ENCODE assay signal across 17 cellular contexts in genomic region chr14:106493962-106494823, GRCh38.
DNase-seq lines count a peak whose midpoint lies in the region; ATAC-seq and TF ChIP-seq lines count a peak whose summit lies in the region.
"Had no signal": no experiment of that assay in that cellular context is flagged by ENCODE, and none has a peak within 500 bp of the region (broad histone marks: within the 10 kb centered on the region; RNA-seq: fewer than 3 reads in every experiment).

No MANE protein-coding gene starts in this region.

- no peak for ATAC-seq in activated naive CD8-positive, alpha-beta T cell treated with anti-CD3 and anti-CD28 coated beads, Interleukin-2, amount 50 U/mL, for 24 hours
- ATAC-seq in stimulated activated effector memory CD8-positive, alpha-beta T cell treated with anti-CD3 and anti-CD28 coated beads, Interleukin-12 subunit alpha, Interleukin-12 subunit beta, amount 100 ng/mL, for 72 hours, result no peak
- ATAC-seq in GM19328 (IDR thresholded peaks at IDR 0.05; ENCODE audit: unreplicated experiment), result no peak
- no peak for ATAC-seq in body of pancreas
- ATAC-seq in GM19395 (IDR thresholded peaks at IDR 0.05; ENCODE audit: unreplicated experiment), result no peak
- ATAC-seq: HepG2, left lung had no signal

- H3K4me3 ChIP-seq in MM.1S (ENCODE audit: low read length), result peak overlapping the region; percentile 47
- H3K4me3 ChIP-seq in body of pancreas, result no peak overlapping the region
- H3K4me3 ChIP-seq: transverse colon had no signal

- H3K4me1 ChIP-seq in MM.1S (ENCODE audit: low read length), result no peaks in the 10 kb centered on the region
- no peaks in the 10 kb centered on the region for H3K4me1 ChIP-seq in body of pancreas
- H3K4me1 ChIP-seq: transverse colon had no signal

- no peak overlapping the region for H3K27ac ChIP-seq in MM.1S (ENCODE audit: low read length)
- H3K27ac ChIP-seq in body of pancreas, result no peak overlapping the region
- H3K27ac ChIP-seq: left lung, transverse colon, VCaP had no signal

- H3K36me3 Mint-ChIP-seq in T-helper 2 cell treated with Interferon-gamma antibody and Interleukin-4, amounts not matched to agents 5 μg/mL and 100 μg/mL, for 36 hours (ENCODE audit: low read depth), result no peaks in the 10 kb centered on the region
- no peaks in the 10 kb centered on the region for H3K36me3 Mint-ChIP-seq in activated naive CD8-positive, alpha-beta T cell treated with anti-CD3 and anti-CD28 coated beads, Interleukin-2, amount 50 U/mL, for 24 hours (ENCODE audit: low read depth)
- no peaks in the 10 kb centered on the region for H3K36me3 Mint-ChIP-seq in stimulated activated effector memory CD8-positive, alpha-beta T cell treated with anti-CD3 and anti-CD28 coated beads, Interleukin-12 subunit alpha, Interleukin-12 subunit beta, amount 100 ng/mL, for 72 hours

- no peak for DNase-seq in T-helper 2 cell treated with Interferon-gamma antibody and Interleukin-4, amounts not matched to agents 5 μg/mL and 100 μg/mL, for 36 hours (ENCODE audit: low spot score)
- no peak for DNase-seq in T-helper 2 cell
- no peak for DNase-seq in MM.1S
- no peak for DNase-seq in activated naive CD8-positive, alpha-beta T cell treated with anti-CD3 and anti-CD28 coated beads, Interleukin-2, amount 50 U/mL, for 24 hours
- DNase-seq in stimulated activated effector memory CD8-positive, alpha-beta T cell treated with anti-CD3 and anti-CD28 coated beads, Interleukin-12 subunit alpha, Interleukin-12 subunit beta, amount 100 ng/mL, for 72 hours (ENCODE audit: low spot score in 2 of 2), result no peak
- no peak for DNase-seq in body of pancreas
- DNase-seq: effector CD8-positive, alpha-beta T cell; H7; left lung; NCI-H1048; NCI-H2171 treated with DMSO at 0.1 percent for 48 hours; transverse colon had no signal

- H3K79me2 ChIP-seq in MM.1S (ENCODE audit: low read length), result no peaks in the 10 kb centered on the region

- peak overlapping the region; percentile 51 for H2AFZ ChIP-seq in MM.1S (ENCODE audit: low read length)

- no peak for TF ChIP-seq POLR2A in body of pancreas (IDR thresholded peaks at IDR 0.05)

- peaks cover 11% of the 10 kb centered on the region for H3K4me1 Mint-ChIP-seq in T-helper 2 cell treated with Interferon-gamma antibody and Interleukin-4, amounts not matched to agents 5 μg/mL and 100 μg/mL, for 36 hours (ENCODE audit: low read depth)
- H3K4me1 Mint-ChIP-seq in activated naive CD8-positive, alpha-beta T cell treated with anti-CD3 and anti-CD28 coated beads, Interleukin-2, amount 50 U/mL, for 24 hours, result peaks cover 25% of the 10 kb centered on the region
- peaks cover 15% of the 10 kb centered on the region for H3K4me1 Mint-ChIP-seq in stimulated activated effector memory CD8-positive, alpha-beta T cell treated with anti-CD3 and anti-CD28 coated beads, Interleukin-12 subunit alpha, Interleukin-12 subunit beta, amount 100 ng/mL, for 72 hours
- H3K4me1 Mint-ChIP-seq: nephron had no signal

- H3K27me3 ChIP-seq in MM.1S (replicated peaks; ENCODE audit: insufficient read depth, low read length) (no peaks in the 10 kb centered on the region), body of pancreas (no peaks in the 10 kb centered on the region)
- H3K27me3 ChIP-seq: left lung, transverse colon had no signal

- 27 to 28% methylated on average over 3 of the region's 3 CpGs for WGBS in body of pancreas, 2 donors

- H3K9me3 Mint-ChIP-seq in T-helper 2 cell treated with Interferon-gamma antibody and Interleukin-4, amounts not matched to agents 5 μg/mL and 100 μg/mL, for 36 hours, result no peaks in the 10 kb centered on the region
- no peaks in the 10 kb centered on the region for H3K9me3 Mint-ChIP-seq in activated naive CD8-positive, alpha-beta T cell treated with anti-CD3 and anti-CD28 coated beads, Interleukin-2, amount 50 U/mL, for 24 hours
- H3K9me3 Mint-ChIP-seq in stimulated activated effector memory CD8-positive, alpha-beta T cell treated with anti-CD3 and anti-CD28 coated beads, Interleukin-12 subunit alpha, Interleukin-12 subunit beta, amount 100 ng/mL, for 72 hours, result no peaks in the 10 kb centered on the region

- H4K20me1 ChIP-seq in MM.1S (ENCODE audit: insufficient read depth, low read length), result no peaks in the 10 kb centered on the region

- H3K4me2 ChIP-seq in MM.1S (ENCODE audit: low read depth, low read length), result peak overlapping the region; percentile 82

- H3F3A ChIP-seq in MM.1S (ENCODE audit: insufficient read depth, low read length), result no peaks in the 10 kb centered on the region

- no peaks in the 10 kb centered on the region for H3K9me2 ChIP-seq in MM.1S (replicated peaks; ENCODE audit: insufficient read depth, low read length)

- H3K27ac Mint-ChIP-seq in T-helper 2 cell treated with Interferon-gamma antibody and Interleukin-4, amounts not matched to agents 5 μg/mL and 100 μg/mL, for 36 hours, result no peak overlapping the region
- H3K27ac Mint-ChIP-seq in activated naive CD8-positive, alpha-beta T cell treated with anti-CD3 and anti-CD28 coated beads, Interleukin-2, amount 50 U/mL, for 24 hours, result no peak overlapping the region
- H3K27ac Mint-ChIP-seq in stimulated activated effector memory CD8-positive, alpha-beta T cell treated with anti-CD3 and anti-CD28 coated beads, Interleukin-12 subunit alpha, Interleukin-12 subunit beta, amount 100 ng/mL, for 72 hours, result no peak overlapping the region
- H3K27ac Mint-ChIP-seq: nephron had no signal

- H3K9ac ChIP-seq in MM.1S (ENCODE audit: low read length), result no peak overlapping the region

- TF ChIP-seq CTCF in MM.1S (IDR thresholded peaks at IDR 0.05; ENCODE audit: low read length) (no peak), body of pancreas (IDR thresholded peaks at IDR 0.05) (no peak)

- H3K4me3 Mint-ChIP-seq in T-helper 2 cell treated with Interferon-gamma antibody and Interleukin-4, amounts not matched to agents 5 μg/mL and 100 μg/mL, for 36 hours, result peak overlapping the region; percentile 78
- H3K4me3 Mint-ChIP-seq in activated naive CD8-positive, alpha-beta T cell treated with anti-CD3 and anti-CD28 coated beads, Interleukin-2, amount 50 U/mL, for 24 hours, result peak overlapping the region; percentile 75
- H3K4me3 Mint-ChIP-seq in stimulated activated effector memory CD8-positive, alpha-beta T cell treated with anti-CD3 and anti-CD28 coated beads, Interleukin-12 subunit alpha, Interleukin-12 subunit beta, amount 100 ng/mL, for 72 hours, result peak overlapping the region; percentile 57
- H3K4me3 Mint-ChIP-seq: nephron had no signal

- intact Hi-C loops in body of pancreas (cut with DNase I), result no loop called here

- H3K9me3 ChIP-seq in MM.1S (replicated peaks; ENCODE audit: insufficient read depth, low read length) (no peaks in the 10 kb centered on the region), body of pancreas (no peaks in the 10 kb centered on the region)
- H3K9me3 ChIP-seq: left lung, transverse colon had no signal

- H3K36me3 ChIP-seq in MM.1S (replicated peaks; ENCODE audit: insufficient read depth, low read length) (no peaks in the 10 kb centered on the region), body of pancreas (replicated peaks in 1 of 2; ENCODE audit: insufficient read depth in 1 of 2, low read depth in 2 of 2) (no peaks in the 10 kb centered on the region)
- H3K36me3 ChIP-seq: left lung, transverse colon had no signal

- peaks cover 15% of the 10 kb centered on the region for H3K27me3 Mint-ChIP-seq in T-helper 2 cell treated with Interferon-gamma antibody and Interleukin-4, amounts not matched to agents 5 μg/mL and 100 μg/mL, for 36 hours (ENCODE audit: low read depth)
- H3K27me3 Mint-ChIP-seq in activated naive CD8-positive, alpha-beta T cell treated with anti-CD3 and anti-CD28 coated beads, Interleukin-2, amount 50 U/mL, for 24 hours, result no peaks in the 10 kb centered on the region
